19 cellular contexts compared by ENCODE assay signal in genomic region chr5:62167651-62168050, GRCh38.
DNase-seq lines count a peak whose midpoint lies in the region; ATAC-seq and TF ChIP-seq lines count a peak whose summit lies in the region.
"Had no signal": no experiment of that assay in that cellular context is flagged by ENCODE, and none has a peak within 500 bp of the region (broad histone marks: within the 10 kb centered on the region; RNA-seq: fewer than 3 reads in every experiment).

No MANE protein-coding gene starts in this region.

- ATAC-seq in GM18867 (IDR thresholded peaks at IDR 0.05; ENCODE audit: unreplicated experiment), result no peak
- ATAC-seq: HepG2 had no signal

- no peak overlapping the region for H3K4me3 Mint-ChIP-seq in T-helper 2 cell treated with Interferon-gamma antibody and Interleukin-4, amounts not matched to agents 5 μg/mL and 100 μg/mL, for 36 hours

- POLR2A ChIA-PET in RWPE1 (lab: Yijun Ruan, JAX; ENCODE audit: low non-redundant PET), result no interaction called here

- H2AFZ ChIP-seq in neuron (ENCODE audit: low read depth, low read length), result peak overlapping the region; percentile 8
- H2AFZ ChIP-seq: GM23248 had no signal

- no peak for TF ChIP-seq CTCF in RWPE1 (conservative IDR thresholded peaks at IDR 0.05; ENCODE audit: low read depth)

- no peaks in the 10 kb centered on the region for H3K4me1 Mint-ChIP-seq in T-helper 2 cell treated with Interferon-gamma antibody and Interleukin-4, amounts not matched to agents 5 μg/mL and 100 μg/mL, for 36 hours (ENCODE audit: low read depth)

- no peaks in the 10 kb centered on the region for H3K27me3 ChIP-seq in neuron (ENCODE audit: insufficient read depth, low read length)
- H3K27me3 ChIP-seq: BLaER1, MG63, SJSA1 had no signal

- H3K9me3 ChIP-seq in neuron (ENCODE audit: low read length), result no peaks in the 10 kb centered on the region
- H3K9me3 ChIP-seq: MG63, SJSA1 had no signal

- no peak overlapping the region for H3K27ac ChIP-seq in RWPE1
- H3K27ac ChIP-seq: BLaER1, GM23248, KMS-11, SJSA1 had no signal

- peaks cover 7% of the 10 kb centered on the region for H3K9me3 Mint-ChIP-seq in T-helper 2 cell treated with Interferon-gamma antibody and Interleukin-4, amounts not matched to agents 5 μg/mL and 100 μg/mL, for 36 hours

- no peak overlapping the region for H3K4me3 ChIP-seq in neuron (ENCODE audit: low read length)
- H3K4me3 ChIP-seq: BLaER1, GM23248, MG63, SJSA1 had no signal

- CTCF ChIA-PET in RWPE1 (lab: Yijun Ruan, JAX), result interaction anchor here (0.6 kb wide), 1 partner anchor 18 kb away, joined by 4 read pairs; no protein-coding TSS in a partner anchor

- peaks cover 20% of the 10 kb centered on the region for H3K4me1 ChIP-seq in neuron (ENCODE audit: insufficient read depth, low read length)
- H3K4me1 ChIP-seq: BLaER1, SJSA1 had no signal

- DNase-seq in NCI-H1417 (lab: John Stamatoyannopoulos, UW) (peak; percentile 45 to 83 (median 63)), NCI-H1417 treated with DMSO at 0.1 percent for 48 hours (lab: John Stamatoyannopoulos, UW) (no peak), NCI-H187 treated with DMSO at 0.1 percent for 48 hours (lab: John Stamatoyannopoulos, UW) (peak; percentile 20), RWPE1 (ENCODE audit: low spot score) (peak; percentile 27)
- DNase-seq in T-helper 2 cell treated with Interferon-gamma antibody and Interleukin-4, amounts not matched to agents 5 μg/mL and 100 μg/mL, for 36 hours (ENCODE audit: low spot score), result no peak
- no peak for DNase-seq in activated CD4-positive, alpha-beta T cell treated with anti-CD3 and anti-CD28 coated beads for 48 hours
- DNase-seq: 8988T, DND-41, GF-D8, GM23248, MG63, NCI-H1092 treated with DMSO at 0.1 percent for 48 hours, SW 1271 had no signal

- no peaks in the 10 kb centered on the region for H3K36me3 Mint-ChIP-seq in T-helper 2 cell treated with Interferon-gamma antibody and Interleukin-4, amounts not matched to agents 5 μg/mL and 100 μg/mL, for 36 hours (ENCODE audit: low read depth)

- no peaks in the 10 kb centered on the region for H3K27me3 Mint-ChIP-seq in T-helper 2 cell treated with Interferon-gamma antibody and Interleukin-4, amounts not matched to agents 5 μg/mL and 100 μg/mL, for 36 hours (ENCODE audit: low read depth)

- H3K36me3 ChIP-seq in neuron (ENCODE audit: insufficient read depth, low read length), result no peaks in the 10 kb centered on the region
- H3K36me3 ChIP-seq: BLaER1, MG63, SJSA1 had no signal

- no peak overlapping the region for H3K27ac Mint-ChIP-seq in T-helper 2 cell treated with Interferon-gamma antibody and Interleukin-4, amounts not matched to agents 5 μg/mL and 100 μg/mL, for 36 hours

Comparison
In these comparisons a context has a peak if more than half of its experiments do, and no peak if none do; other contexts are left out.
1. DNase-seq: peak in NCI-H1417 (3 of 3), NCI-H187 treated with DMSO at 0.1 percent for 48 hours (single experiment) and RWPE1 (single experiment); none in NCI-H1417 treated with DMSO at 0.1 percent for 48 hours (single experiment), T-helper 2 cell treated with Interferon-gamma antibody and Interleukin-4, amounts not matched to agents 5 μg/mL and 100 μg/mL, for 36 hours (single experiment) and activated CD4-positive, alpha-beta T cell treated with anti-CD3 and anti-CD28 coated beads for 48 hours (single experiment).